Comparison of ENCODE assay signal across 31 cellular contexts in genomic region chr10:8105932-8106331, GRCh38. TPM values are rescaled to one million over a fixed set of nuclear protein-coding genes. Genes with fewer than 3 reads are reported as not detected.
"Had no signal": no experiment of that assay in that cellular context is flagged by ENCODE, and none has a peak within 500 bp of the region (broad histone marks: within the 10 kb centered on the region; RNA-seq: fewer than 3 reads in every experiment).

No MANE protein-coding gene starts in this region.

- H3K9me3 Mint-ChIP-seq: natural killer cell; nephron; stimulated activated effector memory CD8-positive, alpha-beta T cell treated with anti-CD3 and anti-CD28 coated beads, Interleukin-12 subunit alpha, Interleukin-12 subunit beta, amount 100 ng/mL, for 72 hours; stimulated activated naive CD8-positive, alpha-beta T cell treated with anti-CD3 and anti-CD28 coated beads, Interleukin-15, amount 100 ng/mL, for 72 hours; type B pancreatic cell had no signal

- H3K4me1 Mint-ChIP-seq: natural killer cell, nephron had no signal

- H3K79me2 ChIP-seq: parathyroid adenoma had no signal

- ATAC-seq: natural killer cell; psoas muscle; right cardiac atrium; right lobe of liver; stimulated activated effector memory CD8-positive, alpha-beta T cell treated with anti-CD3 and anti-CD28 coated beads, Interleukin-12 subunit alpha, Interleukin-12 subunit beta, amount 100 ng/mL, for 72 hours; stimulated activated naive B cell treated with anti-CD40 and anti-IgM and Interleukin-4, amounts not matched to agents 10 μg/mL and 1 μg/mL and 100 μg/mL, for 72 hours; stimulated activated naive CD8-positive, alpha-beta T cell treated with anti-CD3 and anti-CD28 coated beads, Interleukin-15, amount 100 ng/mL, for 72 hours; stimulated activated naive CD8-positive, alpha-beta T cell treated with anti-CD3 and anti-CD28 coated beads, Interleukin-15, Interleukin-2, amounts not matched to agents 100 U/mL and 50 U/mL, for 24 hours; upper lobe of right lung had no signal

- FAIRE-seq: small intestine had no signal

- H3K27me3 ChIP-seq: neural progenitor cell, ovary, right lobe of liver, testis, upper lobe of right lung, uterus had no signal

- H3K4me1 ChIP-seq: parathyroid adenoma, psoas muscle, right lobe of liver, sigmoid colon, testis, tibial artery, transverse colon, upper lobe of right lung, uterus had no signal

- DNase-seq: natural killer cell; occipital lobe; ovary; posterior cingulate gyrus; psoas muscle; right cardiac atrium; right lobe of liver; sigmoid colon; small intestine; stimulated activated CD4-positive, alpha-beta T cell treated with anti-CD3 and anti-CD28 coated beads, Interleukin-15, amount 100 ng/mL, for 24 hours; stimulated activated CD4-positive, alpha-beta T cell treated with anti-CD3 and anti-CD28 coated beads, Interleukin-2, amount 100 ng/mL, for 24 hours; stimulated activated CD4-positive, alpha-beta T cell treated with anti-CD3 and anti-CD28 coated beads, Interleukin-2, amount 100 ng/mL, for 48 hours; stimulated activated CD4-positive, alpha-beta T cell treated with anti-CD3 and anti-CD28 coated beads, Interleukin-4, amount 100 ng/mL, for 24 hours; stimulated activated naive B cell treated with anti-CD40 and anti-IgM and Interleukin-4, amounts not matched to agents 10 μg/mL and 1 μg/mL and 100 μg/mL, for 72 hours; stimulated activated naive CD8-positive, alpha-beta T cell treated with anti-CD3 and anti-CD28 coated beads, Interleukin-15, amount 100 ng/mL, for 72 hours; stimulated activated naive CD8-positive, alpha-beta T cell treated with anti-CD3 and anti-CD28 coated beads, Interleukin-15, Interleukin-2, amounts not matched to agents 100 U/mL and 50 U/mL, for 24 hours; substantia nigra; testis; tibial artery; transverse colon; upper lobe of right lung; uterus had no signal

- H3K27ac ChIP-seq: neural progenitor cell, ovary, parathyroid adenoma, psoas muscle, right lobe of liver, sigmoid colon, suprapubic skin, testis, tibial artery, transverse colon, upper lobe of right lung, uterus had no signal

- H3K36me3 Mint-ChIP-seq: natural killer cell; neural progenitor cell; stimulated activated effector memory CD8-positive, alpha-beta T cell treated with anti-CD3 and anti-CD28 coated beads, Interleukin-12 subunit alpha, Interleukin-12 subunit beta, amount 100 ng/mL, for 72 hours; stimulated activated naive B cell treated with anti-CD40 and anti-IgM and Interleukin-4, amounts not matched to agents 10 μg/mL and 1 μg/mL and 100 μg/mL, for 72 hours; type B pancreatic cell had no signal

- H3K4me2 ChIP-seq: neural progenitor cell had no signal

- H3K36me3 ChIP-seq: neural progenitor cell, ovary, right lobe of liver, sigmoid colon, suprapubic skin, tibial artery, transverse colon, upper lobe of right lung, uterus had no signal

- H2AFZ ChIP-seq: neural progenitor cell, parathyroid adenoma had no signal

- H3K4me3 ChIP-seq: neural progenitor cell, ovary, psoas muscle, right lobe of liver, sigmoid colon, suprapubic skin, testis, tibial artery, transverse colon, upper lobe of right lung, uterus had no signal

- H3K4me3 Mint-ChIP-seq: natural killer cell; nephron; neural progenitor cell; stimulated activated effector memory CD8-positive, alpha-beta T cell treated with anti-CD3 and anti-CD28 coated beads, Interleukin-12 subunit alpha, Interleukin-12 subunit beta, amount 100 ng/mL, for 72 hours; stimulated activated naive B cell treated with anti-CD40 and anti-IgM and Interleukin-4, amounts not matched to agents 10 μg/mL and 1 μg/mL and 100 μg/mL, for 72 hours; stimulated activated naive CD8-positive, alpha-beta T cell treated with anti-CD3 and anti-CD28 coated beads, Interleukin-15, amount 100 ng/mL, for 72 hours; type B pancreatic cell had no signal

- H3K27ac Mint-ChIP-seq: natural killer cell; nephron; neural progenitor cell; progenitor cell of endocrine pancreas; stimulated activated effector memory CD8-positive, alpha-beta T cell treated with anti-CD3 and anti-CD28 coated beads, Interleukin-12 subunit alpha, Interleukin-12 subunit beta, amount 100 ng/mL, for 72 hours; stimulated activated naive B cell treated with anti-CD40 and anti-IgM and Interleukin-4, amounts not matched to agents 10 μg/mL and 1 μg/mL and 100 μg/mL, for 72 hours; stimulated activated naive CD8-positive, alpha-beta T cell treated with anti-CD3 and anti-CD28 coated beads, Interleukin-15, amount 100 ng/mL, for 72 hours; type B pancreatic cell had no signal

- H3K9me3 ChIP-seq: ovary, psoas muscle, right lobe of liver, sigmoid colon, suprapubic skin, testis, tibial artery, transverse colon, upper lobe of right lung, uterus had no signal

- H3K9ac ChIP-seq: neural progenitor cell, parathyroid adenoma had no signal

RNA-seq across cellular contexts. Expression of gene GATA3, which starts 51.4 kb away (rescaled TPM):
- total RNA-seq: occipital lobe, osteoblast, sigmoid colon had no signal
- polyA plus RNA-seq: neural cell had no signal
